In genomic region chr11:68121067-68121899, GRCh38 we compare ENCODE assay signal across 8 cellular contexts. TPM values are rescaled to one million over a fixed set of nuclear protein-coding genes. Genes with fewer than 3 reads are reported as not detected.
DNase-seq lines count a peak whose midpoint lies in the region; ATAC-seq and TF ChIP-seq lines count a peak whose summit lies in the region.

Gene CHKA (minus strand): TSS chr11:68121388. CDS start chr11:68121177, 211 bp downstream.

- ATAC-seq in GM19035 (IDR thresholded peaks at IDR 0.05; ENCODE audit: unreplicated experiment) (peak; percentile 85), HG03280 (IDR thresholded peaks at IDR 0.05; ENCODE audit: unreplicated experiment) (peak; percentile 91)

- TF ChIP-seq CTCF in kidney epithelial cell (IDR thresholded peaks at IDR 0.05; ENCODE audit: insufficient read depth, low read length, poor library complexity, severe bottlenecking): no peak

- no peaks in the 10 kb centered on the region for H3K36me3 ChIP-seq in kidney epithelial cell (ENCODE audit: control insufficient read depth, insufficient read depth, low read length)

- peak within 1 kb of the TSS; percentile 70 for H3K4me3 ChIP-seq in kidney epithelial cell (ENCODE audit: low read depth, low read length)

- H3K27me3 ChIP-seq in kidney epithelial cell (ENCODE audit: control insufficient read depth, insufficient read depth, low read length): no peaks in the 10 kb centered on the region

- DNase-seq in AML-193 (lab: John Stamatoyannopoulos, UW) (peak; percentile 87 to 89), NCI-H446 (lab: John Stamatoyannopoulos, UW) (peak; percentile 93 to 95), cerebellum (ENCODE audit: low spot score) (peak; percentile 98), kidney epithelial cell (ENCODE audit: low read depth) (peak; percentile 43)
- DNase-seq in activated CD4-positive, alpha-beta T cell treated with anti-CD3 and anti-CD28 coated beads for 24 hours (ENCODE audit: low read depth in 2 of 2): peak; percentile 80 to 81
- DNase-seq in stimulated activated CD4-positive, alpha-beta T cell treated with anti-CD3 and anti-CD28 coated beads, Interleukin-15, amount 100 ng/mL, for 24 hours: peak; percentile 93

RNA-seq across cellular contexts. Expression of gene CHKA, which starts in this region (rescaled TPM):
- total RNA-seq in cerebellum: 53.4 TPM
- total RNA-seq in kidney epithelial cell: 25.5 and 30.9 TPM in 2 replicates

Comparison
In these comparisons a context has a peak if more than half of its experiments do, and no peak if none do; other contexts are left out.
1. Peak in every context shown above with its lines: DNase-seq, ATAC-seq and H3K4me3 ChIP-seq.
2. DNase-seq: peak in every context shown above with its lines; median percentile 98 in cerebellum; 94 in NCI-H446; 93 in stimulated activated CD4-positive, alpha-beta T cell treated with anti-CD3 and anti-CD28 coated beads, Interleukin-15, amount 100 ng/mL, for 24 hours; 88 in AML-193; 80 in activated CD4-positive, alpha-beta T cell treated with anti-CD3 and anti-CD28 coated beads for 24 hours; 43 in kidney epithelial cell.